Comparison of ENCODE assay signal across 30 cellular contexts in the genomic region with DNA sequence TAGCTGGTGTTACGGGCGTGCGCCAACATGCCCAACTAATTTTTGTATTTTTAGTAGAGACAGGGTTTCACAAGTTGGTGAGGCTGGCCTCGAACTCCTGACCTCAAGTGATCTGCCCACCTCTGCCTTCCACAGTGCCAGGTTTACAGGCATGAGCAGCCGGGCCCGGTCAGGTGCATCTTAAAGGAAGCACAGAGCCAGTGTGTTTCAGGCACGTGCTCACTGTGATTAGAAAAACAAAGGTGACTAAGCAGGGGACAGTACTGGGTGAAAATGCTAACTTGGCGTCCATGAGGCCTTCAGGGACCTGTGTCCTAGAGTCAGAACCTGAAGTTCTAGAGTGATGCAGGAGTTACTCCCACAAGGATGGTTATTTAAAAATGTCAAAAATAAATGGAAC.
"Had no signal": no experiment of that assay in that cellular context is flagged by ENCODE, and none has a peak within 500 bp of the region (broad histone marks: within the 10 kb centered on the region; RNA-seq: fewer than 3 reads in every experiment).

No MANE protein-coding gene starts in this region.

- H3K27me3 Mint-ChIP-seq: activated CD4-positive, alpha-beta memory T cell treated with anti-CD3 and anti-CD28 coated beads, Interleukin-2, amount 10 ng/mL, durations not matched to agents 7 days and 5 days; activated T-cell treated with anti-CD3 and anti-CD28 coated beads, Interleukin-2, amount 50 U/mL, for 24 hours had no signal

- DNase-seq: activated CD4-positive, alpha-beta memory T cell treated with anti-CD3 and anti-CD28 coated beads, Interleukin-2, amount 10 ng/mL, durations not matched to agents 7 days and 5 days; activated CD4-positive, alpha-beta T cell treated with anti-CD3 and anti-CD28 coated beads for 1 hour; activated CD4-positive, alpha-beta T cell treated with anti-CD3 and anti-CD28 coated beads for 4 hours; activated CD4-positive, alpha-beta T cell treated with anti-CD3 and anti-CD28 coated beads, Interleukin-2, amount 10 ng/mL, durations not matched to agents 7 days and 5 days; activated CD4-positive, alpha-beta T cell treated with anti-CD3 and anti-CD28 coated beads, Interleukin-2, amount 50 U/mL, for 4 hours; activated CD8-positive, alpha-beta memory T cell treated with anti-CD3 and anti-CD28 coated beads, Interleukin-2, amount 50 U/mL, for 48 hours; activated gamma-delta T cell; activated naive CD4-positive, alpha-beta T cell; activated naive CD4-positive, alpha-beta T cell treated with anti-CD3 and anti-CD28 coated beads, Interleukin-2, amount 10 ng/mL, durations not matched to agents 7 days and 5 days; activated naive CD8-positive, alpha-beta T cell treated with anti-CD3 and anti-CD28 coated beads, Interleukin-2, amount 10 ng/mL, durations not matched to agents 7 days and 5 days; activated T-cell treated with anti-CD3 and anti-CD28 coated beads for 4 hours; activated T-cell treated with anti-CD3 and anti-CD28 coated beads, Interleukin-2, amount 50 U/mL, for 24 hours; activated T-cell treated with anti-CD3 and anti-CD28 coated beads, Interleukin-2, amount 50 U/mL, for 72 hours; central memory CD4-positive, alpha-beta T cell; cerebellar nuclear complex; colonic mucosa; effector CD8-positive, alpha-beta T cell; esophagus squamous epithelium; foreskin melanocyte; T-helper 1 cell; T-helper 17 cell had no signal

- H3K27me3 ChIP-seq: ascending aorta, breast epithelium, colonic mucosa, esophagus squamous epithelium had no signal

- H3K36me3 ChIP-seq: ascending aorta, breast epithelium, cardiac muscle cell, colonic mucosa, esophagus squamous epithelium, gastroesophageal sphincter had no signal

- H3K4me1 ChIP-seq: ascending aorta, breast epithelium, colonic mucosa, gastroesophageal sphincter had no signal

- H3K9me3 ChIP-seq: ascending aorta, breast epithelium, colonic mucosa, esophagus squamous epithelium, gastroesophageal sphincter had no signal

- H3K27ac Mint-ChIP-seq: activated CD4-positive, alpha-beta memory T cell treated with anti-CD3 and anti-CD28 coated beads, Interleukin-2, amount 10 ng/mL, durations not matched to agents 7 days and 5 days; activated CD4-positive, alpha-beta T cell treated with anti-CD3 and anti-CD28 coated beads, Interleukin-2, amount 10 ng/mL, durations not matched to agents 7 days and 5 days; activated naive CD4-positive, alpha-beta T cell treated with anti-CD3 and anti-CD28 coated beads, Interleukin-2, amount 10 ng/mL, durations not matched to agents 7 days and 5 days; activated naive CD4-positive, alpha-beta T cell treated with anti-CD3 and anti-CD28 coated beads, Interleukin-2, amount 50 U/mL, for 72 hours; activated naive CD8-positive, alpha-beta T cell treated with anti-CD3 and anti-CD28 coated beads, Interleukin-2, amount 10 ng/mL, durations not matched to agents 7 days and 5 days; activated T-cell treated with anti-CD3 and anti-CD28 coated beads, Interleukin-2, amount 50 U/mL, for 24 hours; activated T-cell treated with anti-CD3 and anti-CD28 coated beads, Interleukin-2, amount 50 U/mL, for 72 hours; brain; T-helper 17 cell had no signal

- H3K9me3 Mint-ChIP-seq: activated CD4-positive, alpha-beta memory T cell treated with anti-CD3 and anti-CD28 coated beads, Interleukin-2, amount 10 ng/mL, durations not matched to agents 7 days and 5 days; activated CD4-positive, alpha-beta T cell treated with anti-CD3 and anti-CD28 coated beads, Interleukin-2, amount 10 ng/mL, durations not matched to agents 7 days and 5 days; activated naive CD4-positive, alpha-beta T cell treated with anti-CD3 and anti-CD28 coated beads, Interleukin-2, amount 10 ng/mL, durations not matched to agents 7 days and 5 days; activated naive CD4-positive, alpha-beta T cell treated with anti-CD3 and anti-CD28 coated beads, Interleukin-2, amount 50 U/mL, for 72 hours; activated naive CD8-positive, alpha-beta T cell treated with anti-CD3 and anti-CD28 coated beads, Interleukin-2, amount 10 ng/mL, durations not matched to agents 7 days and 5 days; activated T-cell treated with anti-CD3 and anti-CD28 coated beads, Interleukin-2, amount 50 U/mL, for 24 hours; activated T-cell treated with anti-CD3 and anti-CD28 coated beads, Interleukin-2, amount 50 U/mL, for 72 hours; brain had no signal

- H3K4me3 Mint-ChIP-seq: activated CD4-positive, alpha-beta memory T cell treated with anti-CD3 and anti-CD28 coated beads, Interleukin-2, amount 10 ng/mL, durations not matched to agents 7 days and 5 days; activated CD4-positive, alpha-beta T cell treated with anti-CD3 and anti-CD28 coated beads, Interleukin-2, amount 10 ng/mL, durations not matched to agents 7 days and 5 days; activated naive CD4-positive, alpha-beta T cell treated with anti-CD3 and anti-CD28 coated beads, Interleukin-2, amount 10 ng/mL, durations not matched to agents 7 days and 5 days; activated naive CD8-positive, alpha-beta T cell treated with anti-CD3 and anti-CD28 coated beads, Interleukin-2, amount 10 ng/mL, durations not matched to agents 7 days and 5 days; activated T-cell treated with anti-CD3 and anti-CD28 coated beads, Interleukin-2, amount 50 U/mL, for 24 hours; activated T-cell treated with anti-CD3 and anti-CD28 coated beads, Interleukin-2, amount 50 U/mL, for 72 hours; brain; T-helper 17 cell had no signal

- ATAC-seq: activated naive CD4-positive, alpha-beta T cell treated with anti-CD3 and anti-CD28 coated beads, Interleukin-2, amount 50 U/mL, for 72 hours; activated T-cell treated with anti-CD3 and anti-CD28 coated beads, Interleukin-2, amount 50 U/mL, for 72 hours; gastroesophageal sphincter; T-helper 17 cell had no signal

- H3K36me3 Mint-ChIP-seq: activated naive CD4-positive, alpha-beta T cell treated with anti-CD3 and anti-CD28 coated beads, Interleukin-2, amount 10 ng/mL, durations not matched to agents 7 days and 5 days; activated naive CD4-positive, alpha-beta T cell treated with anti-CD3 and anti-CD28 coated beads, Interleukin-2, amount 50 U/mL, for 72 hours; activated naive CD8-positive, alpha-beta T cell treated with anti-CD3 and anti-CD28 coated beads, Interleukin-2, amount 10 ng/mL, durations not matched to agents 7 days and 5 days; brain had no signal

- H3K4me1 Mint-ChIP-seq: activated CD4-positive, alpha-beta memory T cell treated with anti-CD3 and anti-CD28 coated beads, Interleukin-2, amount 10 ng/mL, durations not matched to agents 7 days and 5 days; activated CD4-positive, alpha-beta T cell treated with anti-CD3 and anti-CD28 coated beads, Interleukin-2, amount 10 ng/mL, durations not matched to agents 7 days and 5 days; activated naive CD4-positive, alpha-beta T cell treated with anti-CD3 and anti-CD28 coated beads, Interleukin-2, amount 10 ng/mL, durations not matched to agents 7 days and 5 days; activated naive CD8-positive, alpha-beta T cell treated with anti-CD3 and anti-CD28 coated beads, Interleukin-2, amount 10 ng/mL, durations not matched to agents 7 days and 5 days; brain had no signal

- H3K4me3 ChIP-seq: ascending aorta, breast epithelium, cardiac muscle cell, colonic mucosa, esophagus squamous epithelium, gastroesophageal sphincter had no signal

- H3K27ac ChIP-seq: ascending aorta, breast epithelium, cardiac muscle cell, colonic mucosa, epithelial cell of prostate, esophagus squamous epithelium, gastroesophageal sphincter had no signal

- FAIRE-seq: endometrium, endothelial cell of umbilical vein had no signal
